ENCODE assay signal across 8 cellular contexts in the genomic region with DNA sequence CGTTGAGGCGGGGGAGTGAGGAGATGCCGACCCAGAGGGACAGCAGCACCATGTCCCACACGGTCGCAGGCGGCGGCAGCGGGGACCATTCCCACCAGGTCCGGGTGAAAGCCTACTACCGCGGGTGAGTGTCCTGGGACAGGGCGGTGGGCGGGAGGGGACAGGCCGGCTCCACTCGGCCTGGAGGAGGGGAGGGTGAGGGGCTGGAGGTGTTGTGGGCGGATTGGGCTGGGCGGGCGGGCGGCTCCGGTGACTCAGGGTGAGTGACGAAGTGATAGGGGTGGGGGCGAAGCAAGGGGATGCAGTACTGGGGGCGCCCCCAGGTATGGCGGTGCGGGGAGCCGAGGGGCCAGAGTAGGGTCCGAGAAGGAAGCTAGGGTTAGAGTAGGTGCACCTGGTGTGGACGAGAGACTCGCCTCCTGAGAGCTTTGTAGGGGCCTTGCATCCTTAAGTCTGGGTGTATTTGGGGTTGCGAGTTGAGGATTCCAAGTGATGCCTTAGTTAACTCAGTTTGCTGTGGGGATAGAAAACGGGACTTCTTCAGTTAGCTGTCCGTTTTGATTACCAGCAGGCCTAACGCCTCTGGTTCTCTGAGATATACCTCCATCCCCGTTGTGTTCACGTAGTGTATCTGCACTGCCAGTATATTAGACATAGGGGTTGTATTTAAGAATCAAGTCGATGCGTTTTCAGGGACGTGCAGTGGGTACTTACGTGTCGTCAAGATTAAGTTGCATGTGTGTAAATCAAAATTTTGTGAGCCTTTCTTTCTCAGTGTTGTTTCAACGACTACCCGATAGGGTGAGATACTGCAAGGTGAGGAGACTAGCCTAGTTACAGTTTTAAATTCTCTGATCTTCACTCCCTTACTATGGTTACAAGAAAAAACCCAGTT. TPM values are rescaled to one million over a fixed set of nuclear protein-coding genes. Genes with fewer than 3 reads are reported as not detected.
DNase-seq lines count a peak whose midpoint lies in the region; ATAC-seq and TF ChIP-seq lines count a peak whose summit lies in the region.

No MANE protein-coding gene starts in this region.

- H3K27ac ChIP-seq in KOPT-K1 (ENCODE audit: low read depth, low read length, poor library complexity, severe bottlenecking) (peak overlapping the region; percentile 94), WERI-Rb-1 (peak overlapping the region; percentile 99), liver (ENCODE audit: low read depth in 1 of 2, low read length in 2 of 2) (peak overlapping the region; percentile 76 to 87)

- WGBS in liver = under 1% methylated on average over 42 of the region's 42 CpGs

- H3K36me3 ChIP-seq in KOPT-K1 (ENCODE audit: insufficient read depth, low read length) = no peaks in the 10 kb centered on the region
- H3K36me3 ChIP-seq in WERI-Rb-1 = peaks cover 4% of the 10 kb centered on the region
- no peaks in the 10 kb centered on the region for H3K36me3 ChIP-seq in liver (ENCODE audit: control insufficient read depth in 4 of 4, insufficient read depth in 3 of 4, low read depth in 1 of 4, low read length in 3 of 4)

- TF ChIP-seq CTCF in WERI-Rb-1 (IDR thresholded peaks at IDR 0.05; ENCODE audit: low read depth, low read length) (no peak), liver (IDR thresholded peaks at IDR 0.05; ENCODE audit: low read depth, low read length, missing input control) (no peak)

- H3K9ac ChIP-seq in liver (ENCODE audit: low read depth in 1 of 2, low read length in 2 of 2) = peak overlapping the region; percentile 46 to 71

- in situ Hi-C loops in G401 (cut with HindIII; ENCODE audit: low sequenced_read_pairs) = no loop called here

- H3K4me1 ChIP-seq in liver (ENCODE audit: control insufficient read depth in 4 of 4, insufficient read depth in 4 of 4, low read length in 3 of 4) = peaks cover 2 to 15% (median 6%) of the 10 kb centered on the region in 4 donors

- ATAC-seq in GM21717 (IDR thresholded peaks at IDR 0.05; ENCODE audit: unreplicated experiment) (peak; percentile 30), HG02938 (IDR thresholded peaks at IDR 0.05; ENCODE audit: unreplicated experiment) (no peak)

- peak overlapping the region; percentile 86 for H3K4me3 ChIP-seq in WERI-Rb-1 (ENCODE audit: low read depth, low read length)
- peak overlapping the region; percentile 79 to 88 (median 79) for H3K4me3 ChIP-seq in liver (ENCODE audit: low read depth in 1 of 3, low read length in 3 of 3)

- H3K27me3 ChIP-seq in WERI-Rb-1 (ENCODE audit: insufficient read depth, low read depth, severe bottlenecking) (no peaks in the 10 kb centered on the region), liver (ENCODE audit: control insufficient read depth in 4 of 4, insufficient read depth in 4 of 4, low read length in 3 of 4) (no peaks in the 10 kb centered on the region)

- H3K9me3 ChIP-seq in KOPT-K1 (ENCODE audit: insufficient read depth, low read length, poor library complexity, severe bottlenecking) = no peaks in the 10 kb centered on the region
- no peaks in the 10 kb centered on the region for H3K9me3 ChIP-seq in WERI-Rb-1 (ENCODE audit: severe bottlenecking)
- H3K9me3 ChIP-seq in liver (ENCODE audit: control insufficient read depth in 4 of 4, low read length in 3 of 4) = no peaks in the 10 kb centered on the region

- peak in 1 of 2 donors; percentile 36 for TF ChIP-seq RAD21 in liver (IDR thresholded peaks at IDR 0.05)

- DNase-seq in G401 (ENCODE audit: low spot score) (peak; percentile 62), WERI-Rb-1 (peak; percentile 42), dedifferentiated amniotic fluid mesenchymal stem cell (ENCODE audit: extremely low spot score) (peak; percentile 16)
- DNase-seq in stimulated activated CD4-positive, alpha-beta T cell treated with anti-CD3 and anti-CD28 coated beads, TNF-alpha, amount 100 ng/mL, for 24 hours (ENCODE audit: low read depth in 3 of 3) = peak in 2 of 3 experiments; percentile 9 to 33

TF ChIP-seq in liver, 16 proteins besides CTCF, POLR2A, EP300 and RAD21:
- TF ChIP-seq, protein P1, sequence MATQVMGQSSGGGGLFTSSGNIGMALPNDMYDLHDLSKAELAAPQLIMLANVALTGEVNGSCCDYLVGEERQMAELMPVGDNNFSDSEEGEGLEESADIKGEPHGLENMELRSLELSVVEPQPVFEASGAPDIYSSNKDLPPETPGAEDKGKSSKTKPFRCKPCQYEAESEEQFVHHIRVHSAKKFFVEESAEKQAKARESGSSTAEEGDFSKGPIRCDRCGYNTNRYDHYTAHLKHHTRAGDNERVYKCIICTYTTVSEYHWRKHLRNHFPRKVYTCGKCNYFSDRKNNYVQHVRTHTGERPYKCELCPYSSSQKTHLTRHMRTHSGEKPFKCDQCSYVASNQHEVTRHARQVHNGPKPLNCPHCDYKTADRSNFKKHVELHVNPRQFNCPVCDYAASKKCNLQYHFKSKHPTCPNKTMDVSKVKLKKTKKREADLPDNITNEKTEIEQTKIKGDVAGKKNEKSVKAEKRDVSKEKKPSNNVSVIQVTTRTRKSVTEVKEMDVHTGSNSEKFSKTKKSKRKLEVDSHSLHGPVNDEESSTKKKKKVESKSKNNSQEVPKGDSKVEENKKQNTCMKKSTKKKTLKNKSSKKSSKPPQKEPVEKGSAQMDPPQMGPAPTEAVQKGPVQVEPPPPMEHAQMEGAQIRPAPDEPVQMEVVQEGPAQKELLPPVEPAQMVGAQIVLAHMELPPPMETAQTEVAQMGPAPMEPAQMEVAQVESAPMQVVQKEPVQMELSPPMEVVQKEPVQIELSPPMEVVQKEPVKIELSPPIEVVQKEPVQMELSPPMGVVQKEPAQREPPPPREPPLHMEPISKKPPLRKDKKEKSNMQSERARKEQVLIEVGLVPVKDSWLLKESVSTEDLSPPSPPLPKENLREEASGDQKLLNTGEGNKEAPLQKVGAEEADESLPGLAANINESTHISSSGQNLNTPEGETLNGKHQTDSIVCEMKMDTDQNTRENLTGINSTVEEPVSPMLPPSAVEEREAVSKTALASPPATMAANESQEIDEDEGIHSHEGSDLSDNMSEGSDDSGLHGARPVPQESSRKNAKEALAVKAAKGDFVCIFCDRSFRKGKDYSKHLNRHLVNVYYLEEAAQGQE (IDR thresholded peaks at IDR 0.05) = no peak
- TF ChIP-seq HNF4A (conservative IDR thresholded peaks at IDR 0.05) (no peak), EGR1 (IDR thresholded peaks at IDR 0.05; ENCODE audit: low read depth in 2 of 2) (no peak), HNF4G (IDR thresholded peaks at IDR 0.05) (no peak), NR2F2 (IDR thresholded peaks at IDR 0.05) (no peak), SP1 (IDR thresholded peaks at IDR 0.05) (no peak), FOXA1 (IDR thresholded peaks at IDR 0.05) (no peak), YY1 (IDR thresholded peaks at IDR 0.05) (no peak)
- TF ChIP-seq, protein P2, sequence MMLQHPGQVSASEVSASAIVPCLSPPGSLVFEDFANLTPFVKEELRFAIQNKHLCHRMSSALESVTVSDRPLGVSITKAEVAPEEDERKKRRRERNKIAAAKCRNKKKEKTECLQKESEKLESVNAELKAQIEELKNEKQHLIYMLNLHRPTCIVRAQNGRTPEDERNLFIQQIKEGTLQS (IDR thresholded peaks at IDR 0.05) = no peak
TF ChIP-seq in liver: peak in this region for 0.

RNA-seq across cellular contexts. Expression of gene PRKCI, which starts 0.7 kb away (rescaled TPM):
- 68.9 and 75.5 TPM in 2 replicates for total RNA-seq in G401 (2014; rRNA removed; shearing (Covaris generic))
- total RNA-seq in liver = 10 to 100 TPM in 1 of 2 donors, 1 to 10 TPM in 1; 9.0 to 12.7 TPM
- 1 to 10 TPM; 3.2 to 8.4 TPM for polyA plus RNA-seq in liver

RNA-seq across cellular contexts. Expression of gene PHC3, which starts 41.4 kb away (rescaled TPM):
- total RNA-seq in G401 (2014; rRNA removed; shearing (Covaris generic)) = 6.5 and 7.6 TPM in 2 replicates
- 10 to 100 TPM; 18.3 to 30.0 TPM for total RNA-seq in liver
- 10 to 100 TPM in 1 of 2 donors, 1 to 10 TPM in 1; 3.9 to 44.7 TPM for polyA plus RNA-seq in liver
